24 cellular contexts compared by ENCODE assay signal in genomic region chr6:38290133-38290801, GRCh38.
DNase-seq lines count a peak whose midpoint lies in the region; ATAC-seq, FAIRE-seq and TF ChIP-seq lines count a peak whose summit lies in the region.
"Had no signal": no experiment of that assay in that cellular context is flagged by ENCODE, and none has a peak within 500 bp of the region (broad histone marks: within the 10 kb centered on the region; RNA-seq: fewer than 3 reads in every experiment).

No MANE protein-coding gene starts in this region.

- H2AFZ ChIP-seq in H1 (ENCODE audit: low read length) (no peak overlapping the region), neural cell (ENCODE audit: low read depth, low read length) (no peak overlapping the region)

- H4K8ac ChIP-seq in H1 (ENCODE audit: extremely low read depth, insufficient read depth, low read length): no peak overlapping the region

- TF ChIP-seq EP300 in H1 (IDR thresholded peaks at IDR 0.05; ENCODE audit: borderline replicate concordance in 1 of 2, low read depth in 2 of 2, low read length in 2 of 2) (no peak), neural cell (conservative IDR thresholded peaks at IDR 0.05; ENCODE audit: poor library complexity, severe bottlenecking) (no peak)

- FAIRE-seq in H1 (lab: Jason Lieb, UNC): peak; percentile 45
- FAIRE-seq: A204.1, G401.6, GM12892 had no signal

- POLR2A ChIA-PET in HEK293 (lab: Yijun Ruan, JAX): no interaction called here
- POLR2A ChIA-PET in H1 (lab: Charles Lee; ENCODE audit: partially characterized antibody): no interaction called here

- TF ChIP-seq CTCF in HEK293 (tag by site-specific recombination; IDR thresholded peaks at IDR 0.05) (no peak), H1 (IDR thresholded peaks at IDR 0.05; ENCODE audit: control extremely low read depth in 1 of 3, insufficient read depth in 1 of 3, low read depth in 1 of 3, low read length in 3 of 3) (no peak), neural cell (IDR thresholded peaks at IDR 0.05; ENCODE audit: poor library complexity, severe bottlenecking) (no peak)

- WGBS in H1 (ENCODE audit: extremely low coverage in 1 of 2, insufficient coverage in 1 of 2, insufficient read length in 1 of 2, insufficient replicate concordance in 2 of 2, low coverage in 1 of 2, low lambda C conversion rate in 2 of 2, missing lambda C conversion rate in 1 of 2), 2 experiments: 87% methylated on average over 3 of the region's 3 CpGs; no CpG with 5 or more reads in 1 of the 2 experiments

- H3K23me2 ChIP-seq in H1 (ENCODE audit: low read depth, low read length): no peaks in the 10 kb centered on the region

- H3K27ac ChIP-seq in HEK293 (ENCODE audit: extremely low read depth, low read depth, low read length) (no peak overlapping the region), H1 (ENCODE audit: low read depth, low read length) (no peak overlapping the region), neural cell (ENCODE audit: low read length) (peak overlapping the region; percentile 12)
- no peak overlapping the region for H3K27ac ChIP-seq in effector memory CD4-positive, alpha-beta T cell (ENCODE audit: insufficient read depth, low read length, poor library complexity, severe bottlenecking)
- H3K27ac ChIP-seq: C4-2B, SJCRH30 had no signal

- intact Hi-C loops in left ventricle myocardium superior (cut with micrococcal nuclease): no loop called here

- no peaks in the 10 kb centered on the region for H3K79me1 ChIP-seq in H1 (ENCODE audit: low read depth, low read length)

- no peak for TF ChIP-seq RAD21 in H1 (IDR thresholded peaks at IDR 0.05 in 1 of 2, conservative IDR thresholded peaks at IDR 0.05 in 1 of 2; ENCODE audit: low read depth in 2 of 2, low read length in 2 of 2)
- TF ChIP-seq RAD21 in neural cell (conservative IDR thresholded peaks at IDR 0.05): no peak

- no peak overlapping the region for H3K18ac ChIP-seq in H1 (ENCODE audit: extremely low read depth, low read length)

- ATAC-seq in left ventricle myocardium superior (peak; percentile 90), HG02885 (IDR thresholded peaks at IDR 0.05; ENCODE audit: poor library complexity, unreplicated experiment) (no peak)
- ATAC-seq: Panc1 had no signal

- H3K56ac ChIP-seq in H1 (replicated peaks; ENCODE audit: insufficient read length, low read depth, low read length): no peak overlapping the region

- no peak overlapping the region for H2BK15ac ChIP-seq in H1 (ENCODE audit: low read length)

- no peak overlapping the region for H3K9ac ChIP-seq in H1 (replicated peaks in 1 of 4; ENCODE audit: extremely low read depth in 1 of 4, low read depth in 3 of 4, low read length in 3 of 4)
- no peak overlapping the region for H3K9ac ChIP-seq in neural cell (ENCODE audit: low read length)

- H3K27me3 ChIP-seq in H1 (replicated peaks in 1 of 4; ENCODE audit: control insufficient read depth in 3 of 4, extremely low read depth in 1 of 4, insufficient read depth in 3 of 4, low read length in 3 of 4) (no peaks in the 10 kb centered on the region), neural cell (ENCODE audit: insufficient read depth, low read depth, low read length) (no peaks in the 10 kb centered on the region)
- H3K27me3 ChIP-seq in effector memory CD4-positive, alpha-beta T cell (replicated peaks; ENCODE audit: control insufficient read depth, insufficient read depth, low read length, poor library complexity, severe bottlenecking): no peaks in the 10 kb centered on the region
- H3K27me3 ChIP-seq: SJCRH30 had no signal

- no peak for TF ChIP-seq POLR2A in H1 (IDR thresholded peaks at IDR 0.05; ENCODE audit: control extremely low read depth in 1 of 2, low read depth in 2 of 2, low read length in 2 of 2)

- no peak overlapping the region for H3K14ac ChIP-seq in H1 (ENCODE audit: insufficient read length)

- no peaks in the 10 kb centered on the region for H3K79me2 ChIP-seq in H1 (ENCODE audit: control insufficient read depth in 1 of 2, insufficient read depth in 2 of 2, low read length in 2 of 2)
- no peaks in the 10 kb centered on the region for H3K79me2 ChIP-seq in neural cell (replicated peaks; ENCODE audit: insufficient read depth, low read length)

- 0 out of 2 replicates have a peak overlapping the region, but pooled peaks have one; percentile 21 for H2BK20ac ChIP-seq in H1 (ENCODE audit: low read length)

- H3K4me1 ChIP-seq in HEK293 (ENCODE audit: control insufficient read depth, insufficient read depth, low read length) (peaks cover 6% of the 10 kb centered on the region), H1 (replicated peaks in 1 of 4; ENCODE audit: control insufficient read depth in 3 of 4, insufficient read depth in 4 of 4, low read length in 3 of 4) (no peaks in the 10 kb centered on the region)
- H3K4me1 ChIP-seq in effector memory CD4-positive, alpha-beta T cell (ENCODE audit: control insufficient read depth, insufficient read depth, low read length, poor library complexity, severe bottlenecking): no peaks in the 10 kb centered on the region

- peak overlapping the region; percentile 72 for H2BK120ac ChIP-seq in H1 (replicated peaks; ENCODE audit: low read depth, low read length)

- H3K23ac ChIP-seq in H1 (ENCODE audit: insufficient read length): no peak overlapping the region

- H4K20me1 ChIP-seq in H1 (replicated peaks in 1 of 2; ENCODE audit: control insufficient read depth in 1 of 2, insufficient read depth in 2 of 2, low read length in 2 of 2): no peaks in the 10 kb centered on the region
- no peaks in the 10 kb centered on the region for H4K20me1 ChIP-seq in neural cell (ENCODE audit: insufficient read depth)

- CTCF ChIA-PET in HEK293 (lab: Yijun Ruan, JAX): interaction anchor here (0.7 to 1.2 kb wide), 5 partner anchors 12 to 253 kb away, joined by 3 to 7 read pairs (median 3); no protein-coding TSS in a partner anchor
- CTCF ChIA-PET in H1 (lab: Charles Lee; ENCODE audit: partially characterized antibody): interaction anchor here (0.6 to 3.2 kb wide), 6 partner anchors 10 to 204 kb away, joined by 3 to 19 read pairs (median 3); no protein-coding TSS in a partner anchor

- H3K4me2 ChIP-seq in H1 (ENCODE audit: insufficient read depth in 1 of 2, low read depth in 2 of 2, low read length in 2 of 2) (no peak overlapping the region), neural cell (ENCODE audit: low read length) (no peak overlapping the region)

- H3F3A ChIP-seq in neural cell (ENCODE audit: insufficient read depth, low read length, poor library complexity, severe bottlenecking): no peaks in the 10 kb centered on the region

- no peaks in the 10 kb centered on the region for H3K9me3 ChIP-seq in HEK293 (ENCODE audit: control insufficient read depth, insufficient read depth, low read depth, low read length)
- no peaks in the 10 kb centered on the region for H3K9me3 ChIP-seq in H1 (ENCODE audit: insufficient read depth in 2 of 2, low read depth in 1 of 2, low read length in 1 of 2)
- H3K9me3 ChIP-seq in neural cell (ENCODE audit: low read length): no peaks in the 10 kb centered on the region
- no peaks in the 10 kb centered on the region for H3K9me3 ChIP-seq in effector memory CD4-positive, alpha-beta T cell (ENCODE audit: control insufficient read depth, low read length)

- H3K9me2 ChIP-seq in neural cell (ENCODE audit: insufficient read depth, low read length): no peaks in the 10 kb centered on the region

- H4K5ac ChIP-seq in H1 (ENCODE audit: insufficient read length, low read depth, low read length): no peak overlapping the region

- no peak overlapping the region for H4K91ac ChIP-seq in H1 (replicated peaks; ENCODE audit: insufficient read length, low read length)

- no peak overlapping the region for H2AK5ac ChIP-seq in H1 (ENCODE audit: low read depth, low read length)

- H3K4me3 ChIP-seq in HEK293 (ENCODE audit: low read depth, low read length) (no peak overlapping the region), H1 (ENCODE audit: extremely low read depth in 1 of 4, insufficient read depth in 2 of 4, low read depth in 3 of 4, low read length in 4 of 4) (no peak overlapping the region), neural cell (ENCODE audit: low read length) (no peak overlapping the region)
- H3K4me3 ChIP-seq in effector memory CD4-positive, alpha-beta T cell (ENCODE audit: insufficient read depth, low read depth, low read length, poor library complexity, severe bottlenecking): no peak overlapping the region
- H3K4me3 ChIP-seq: SJCRH30 had no signal

- no peak for DNase-seq in H1 (ENCODE audit: low read depth in 1 of 2, low spot score in 2 of 2)
- DNase-seq in left ventricle myocardium superior: no peak
- no peak for DNase-seq in medulla oblongata (ENCODE audit: extremely low spot score)
- no peak for DNase-seq in effector memory CD4-positive, alpha-beta T cell
- DNase-seq in NCI-H128 (lab: John Stamatoyannopoulos, UW; ENCODE audit: unreplicated experiment): no peak
- DNase-seq: CD8-positive, alpha-beta memory T cell; GOT3; MM.1S; NCI-H1092; NCI-H1436 treated with DMSO at 0.1 percent for 48 hours; NCI-H1930; NCI-H226; NCI-H524; NCI-H774; NK-92 treated with Interleukin-12 subunit alpha and Interleukin-12 subunit beta, amount 100 ng/mL, for 24 hours; SJCRH30 had no signal

- H2BK5ac ChIP-seq in H1 (ENCODE audit: low read depth, low read length): no peak overlapping the region

- no peak overlapping the region for H2BK12ac ChIP-seq in H1 (ENCODE audit: low read depth, low read length)

- H3K36me3 ChIP-seq in HEK293 (ENCODE audit: control insufficient read depth in 2 of 2, insufficient read depth in 1 of 2, low read length in 2 of 2) (no peaks in the 10 kb centered on the region; a peak in 1 of 3 replicates), H1 (ENCODE audit: control insufficient read depth in 2 of 4, insufficient read depth in 4 of 4, low read length in 3 of 4) (no peaks in the 10 kb centered on the region), neural cell (ENCODE audit: insufficient read depth, low read length) (no peaks in the 10 kb centered on the region)
- peaks cover 8% of the 10 kb centered on the region for H3K36me3 ChIP-seq in effector memory CD4-positive, alpha-beta T cell (ENCODE audit: control insufficient read depth, insufficient read depth, low read length)
- H3K36me3 ChIP-seq: SJCRH30 had no signal

- peak overlapping the region; percentile 57 for H3K4ac ChIP-seq in H1 (replicated peaks; ENCODE audit: insufficient read length, low read depth, low read length)

TF ChIP-seq in HEK293, 187 proteins besides CTCF, POLR2A, EP300 and RAD21 (continues in another document):
- no peak for TF ChIP-seq ZFP41 (tag by site-specific recombination; IDR thresholded peaks at IDR 0.05; ENCODE audit: borderline replicate concordance)
- no peak for TF ChIP-seq ZNF530 (tag by site-specific recombination; IDR thresholded peaks at IDR 0.05; ENCODE audit: low read depth)
- TF ChIP-seq ZNF626 (tag by site-specific recombination; IDR thresholded peaks at IDR 0.05): no peak

TF ChIP-seq in neural cell, 6 proteins besides CTCF, POLR2A, EP300 and RAD21 (continues in another document):
- TF ChIP-seq EZH2 (IDR thresholded peaks at IDR 0.05; ENCODE audit: borderline replicate concordance, insufficient read depth, low read length, poor library complexity, severe bottlenecking) (no peak), MXI1 (conservative IDR thresholded peaks at IDR 0.05; ENCODE audit: poor library complexity, severe bottlenecking) (no peak), POLR2AphosphoS5 (IDR thresholded peaks at IDR 0.05) (no peak)
